In genomic region chr1:205749826-205750682, GRCh38 we compare ENCODE assay signal across 8 cellular contexts. TPM values are rescaled to one million over a fixed set of nuclear protein-coding genes. Genes with fewer than 3 reads are reported as not detected.
A peak's percentile ranks its signal among the peaks of the same experiment; 100 is the strongest.
DNase-seq lines count a peak whose midpoint lies in the region; ATAC-seq and TF ChIP-seq lines count a peak whose summit lies in the region.

Gene NUCKS1, minus strand, starts transcription at chr1:205750182. Its CDS starts 209 bp downstream, at chr1:205749973.

- WGBS in heart right ventricle, 2 donors: 0 to 1% methylated on average over 48 to 54 of the region's 54 CpGs
- WGBS in upper lobe of left lung, 2 donors: 0% methylated on average over 15 to 26 of the region's 54 CpGs

- H3K27ac ChIP-seq in heart right ventricle (peak within 1 kb of the TSS; percentile 90 to 98 (median 95)), upper lobe of left lung (peak within 1 kb of the TSS; percentile 99 to 100 (median 99))

- no peaks in the 10 kb centered on the region for H3K27me3 ChIP-seq in heart right ventricle
- H3K27me3 ChIP-seq in upper lobe of left lung: no peaks in the 10 kb centered on the region

- DNase-seq in GM13976 (ENCODE audit: low spot score): peak; percentile 84
- peak; percentile 97 for DNase-seq in NCI-H146 treated with DMSO at 0.1 percent for 48 hours (lab: John Stamatoyannopoulos, UW; ENCODE audit: unreplicated experiment)
- DNase-seq in amniotic epithelial cell (ENCODE audit: low read depth): peak; percentile 100
- peak; percentile 96 to 99 for DNase-seq in heart right ventricle
- peak; percentile 95 to 100 (median 98) for DNase-seq in posterior cingulate gyrus
- peak in 1 of 2 donors; percentile 99 for DNase-seq in upper lobe of left lung

- in situ Hi-C loops in GM13976 (cut with MboI; ENCODE audit: low sequenced_read_pairs, unreplicated experiment): no loop called here

- TF ChIP-seq CTCF in GM13976 (IDR thresholded peaks at IDR 0.05; ENCODE audit: borderline replicate concordance, control extremely low read depth, extremely low read depth, insufficient read depth, missing control alignments): no peak
- TF ChIP-seq CTCF in heart right ventricle (IDR thresholded peaks at IDR 0.05): peak in 8 of 9 donors; percentile 10 to 67 (median 38)
- TF ChIP-seq CTCF in upper lobe of left lung (IDR thresholded peaks at IDR 0.05): peak in 2 of 6 experiments; percentile 21 to 34

- H3K4me1 ChIP-seq in heart right ventricle (peaks cover 4 to 43% (median 33%) of the 10 kb centered on the region in 9 donors), upper lobe of left lung (peaks cover 30 to 33% (median 31%) of the 10 kb centered on the region in 4 donors)

- H3K4me3 ChIP-seq in heart right ventricle (peak within 1 kb of the TSS; percentile 53 to 93 (median 78)), upper lobe of left lung (peak within 1 kb of the TSS; percentile 94 to 97 (median 96))

- H3K9me3 ChIP-seq in heart right ventricle: no peaks in the 10 kb centered on the region
- H3K9me3 ChIP-seq in upper lobe of left lung: no peaks in the 10 kb centered on the region

- intact Hi-C loops in T-helper 1 cell treated with Interleukin-12 subunit alpha and Interleukin-12 subunit beta and Interleukin-4 antibody, amounts not matched to agents 30 ng/mL and 1 ng/mL, for 36 hours (cut with micrococcal nuclease): loop anchor here (1.0 to 5.0 kb wide), 12 partner anchors 15 to 1303 kb away; partner anchors contain the start of genes ELK4, PFKFB2, PM20D1 and RAB29
- intact Hi-C loops in heart right ventricle (cut with DNase I): loop anchor here in 1 of 10 donors (2.0 kb wide), 1 partner anchor 63 kb away; the partner anchor contains the start of gene SLC41A1
- intact Hi-C loops in posterior cingulate gyrus (cut with DNase I): no loop called here

- TF ChIP-seq EP300 in upper lobe of left lung (IDR thresholded peaks at IDR 0.05): no peak

- TF ChIP-seq POLR2A in upper lobe of left lung (IDR thresholded peaks at IDR 0.05): peak in 1 of 4 donors; percentile 17

- H3K36me3 ChIP-seq in heart right ventricle: peaks cover 0 to 10% (median 0%) of the 10 kb centered on the region in 9 donors
- H3K36me3 ChIP-seq in upper lobe of left lung: no peaks in the 10 kb centered on the region

- ATAC-seq in HG02870 (IDR thresholded peaks at IDR 0.05; ENCODE audit: unreplicated experiment) (peak; percentile 83), heart right ventricle (peak; percentile 88 to 94 (median 92)), upper lobe of left lung (ENCODE audit: low FRiP score in 2 of 2) (peak; percentile 93 to 97)

RNA-seq across cellular contexts. Expression of gene NUCKS1, which starts in this region (rescaled TPM):
- 135 and 148 TPM in 2 replicates for total RNA-seq in T-helper 1 cell treated with Interleukin-12 subunit alpha and Interleukin-12 subunit beta and Interleukin-4 antibody, amounts not matched to agents 30 ng/mL and 1 ng/mL, for 36 hours
- 100 to 1,000 TPM; 174 to 245 (median 211) TPM for total RNA-seq in heart right ventricle
- polyA plus RNA-seq in heart right ventricle: 100 to 1,000 TPM in 1 of 2 donors, 10 to 100 TPM in 1; 31.8 to 107 TPM
- total RNA-seq in upper lobe of left lung: 100 to 1,000 TPM in 4 of 6 donors, 10 to 100 TPM in 2; 65.4 to 182 (median 112) TPM
